8 cellular contexts compared by ENCODE assay signal in the genomic region with DNA sequence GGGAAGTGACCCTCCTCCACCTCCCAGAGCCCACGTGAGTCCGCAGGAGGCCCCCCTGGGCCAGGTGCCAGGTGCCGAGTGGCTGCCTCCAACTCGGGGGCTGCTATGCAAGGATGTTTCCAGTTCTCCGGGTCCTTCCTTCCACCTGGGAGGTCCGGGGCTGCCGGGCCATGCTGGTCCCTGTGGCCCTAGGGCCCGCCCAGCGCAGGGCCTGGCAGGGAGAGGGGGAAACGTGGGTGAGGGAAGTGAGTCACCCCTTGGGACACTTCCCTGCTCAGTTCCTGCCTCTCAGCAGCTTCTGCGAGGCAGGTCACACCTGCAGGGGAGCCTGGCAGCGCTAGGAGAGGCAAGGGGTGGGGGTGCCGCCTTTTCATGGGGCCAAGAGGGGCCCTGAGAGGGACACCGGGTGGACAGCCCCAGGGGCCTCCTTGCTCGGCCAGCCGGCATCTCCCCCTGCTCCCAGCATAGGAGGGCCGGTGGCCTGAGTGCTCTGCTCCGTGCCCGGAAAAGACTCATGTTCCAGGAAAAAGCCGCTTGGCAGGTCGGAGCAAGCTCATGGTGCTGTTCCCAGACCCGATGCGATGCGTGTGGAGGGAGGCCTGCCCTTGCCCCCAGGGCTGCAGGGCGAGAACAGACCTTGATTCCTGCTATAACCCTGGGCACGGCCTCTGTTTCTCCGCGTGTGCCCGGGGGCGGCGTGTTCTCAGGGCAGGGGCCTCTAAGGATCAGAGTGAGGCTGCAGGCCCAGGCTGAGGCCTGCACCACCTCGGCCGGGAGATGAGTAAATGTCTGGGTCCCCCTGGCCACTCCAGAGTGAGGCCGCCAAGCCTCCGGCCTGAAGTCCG. TPM values are rescaled to one million over a fixed set of nuclear protein-coding genes. Genes with fewer than 3 reads are reported as not detected.
DNase-seq lines count a peak whose midpoint lies in the region; ATAC-seq and TF ChIP-seq lines count a peak whose summit lies in the region.

No MANE protein-coding gene starts in this region.

- H3K9me3 ChIP-seq in WERI-Rb-1 (ENCODE audit: severe bottlenecking) (peaks cover 5% of the 10 kb centered on the region), right atrium auricular region (peaks cover 0 to 7% of the 10 kb centered on the region in 2 donors)

- H3K4me3 ChIP-seq in WERI-Rb-1 (ENCODE audit: low read depth, low read length) (no peak overlapping the region), right atrium auricular region (peak overlapping the region in 1 of 2 donors; percentile 17)

- no peaks in the 10 kb centered on the region for H3K36me3 ChIP-seq in WERI-Rb-1
- no peaks in the 10 kb centered on the region for H3K36me3 ChIP-seq in right atrium auricular region

- H3K9me3 Mint-ChIP-seq in activated CD8-positive, alpha-beta T cell treated with anti-CD3 and anti-CD28 coated beads for 36 hours = peaks cover 5% of the 10 kb centered on the region
- no peaks in the 10 kb centered on the region for H3K9me3 Mint-ChIP-seq in activated CD8-positive, alpha-beta T cell treated with anti-CD3 and anti-CD28 coated beads, Interleukin-2, amount 10 ng/mL, durations not matched to agents 7 days and 5 days (ENCODE audit: insufficient read depth)
- H3K9me3 Mint-ChIP-seq in stimulated activated naive B cell treated with anti-CD40 and anti-IgM and Interleukin-4, amounts not matched to agents 10 μg/mL and 1 μg/mL and 100 μg/mL, for 72 hours = peaks cover 0 to 2% of the 10 kb centered on the region in 2 donors

- TF ChIP-seq CTCF in activated CD8-positive, alpha-beta T cell treated with anti-CD3 and anti-CD28 coated beads for 36 hours (IDR thresholded peaks at IDR 0.05) = no peak
- TF ChIP-seq CTCF in WERI-Rb-1 (IDR thresholded peaks at IDR 0.05; ENCODE audit: low read depth, low read length) = no peak
- TF ChIP-seq CTCF in right atrium auricular region (IDR thresholded peaks at IDR 0.05) = no peak

- ATAC-seq in activated CD8-positive, alpha-beta T cell treated with anti-CD3 and anti-CD28 coated beads for 36 hours = peak; percentile 25
- ATAC-seq in activated CD8-positive, alpha-beta T cell treated with anti-CD3 and anti-CD28 coated beads, Interleukin-2, amount 10 ng/mL, durations not matched to agents 7 days and 5 days = no peak
- peak; percentile 47 to 58 for ATAC-seq in stimulated activated naive B cell treated with anti-CD40 and anti-IgM and Interleukin-4, amounts not matched to agents 10 μg/mL and 1 μg/mL and 100 μg/mL, for 72 hours (replicated peaks)

- H3K27me3 ChIP-seq in WERI-Rb-1 (ENCODE audit: insufficient read depth, low read depth, severe bottlenecking) (no peaks in the 10 kb centered on the region), right atrium auricular region (no peaks in the 10 kb centered on the region)

- CTCF ChIA-PET in activated CD8-positive, alpha-beta T cell treated with anti-CD3 and anti-CD28 coated beads for 36 hours (lab: Charles Lee) = interaction anchor here (0.8 to 5.5 kb wide), 52 partner anchors 7 to 535 kb away, joined by 3 to 110 read pairs (median 5); a partner anchor contains a TSS
- CTCF ChIA-PET in activated CD8-positive, alpha-beta T cell treated with anti-CD3 and anti-CD28 coated beads, Interleukin-2, amount 10 ng/mL, durations not matched to agents 7 days and 5 days (lab: Charles Lee) = interaction anchor here (0.7 to 4.9 kb wide), 39 partner anchors 10 to 424 kb away, joined by 3 to 129 read pairs (median 7); a partner anchor contains a TSS

- H3K27ac ChIP-seq in WERI-Rb-1 (peak overlapping the region; percentile 15), right atrium auricular region (peak overlapping the region; percentile 89 to 98)

- no peak overlapping the region for H3K27ac Mint-ChIP-seq in activated CD8-positive, alpha-beta T cell treated with anti-CD3 and anti-CD28 coated beads for 36 hours
- no peak overlapping the region for H3K27ac Mint-ChIP-seq in activated CD8-positive, alpha-beta T cell treated with anti-CD3 and anti-CD28 coated beads, Interleukin-2, amount 10 ng/mL, durations not matched to agents 7 days and 5 days
- no peak overlapping the region for H3K27ac Mint-ChIP-seq in stimulated activated naive B cell treated with anti-CD40 and anti-IgM and Interleukin-4, amounts not matched to agents 10 μg/mL and 1 μg/mL and 100 μg/mL, for 72 hours

- no peaks in the 10 kb centered on the region for H3K36me3 Mint-ChIP-seq in activated CD8-positive, alpha-beta T cell treated with anti-CD3 and anti-CD28 coated beads for 36 hours (ENCODE audit: low read depth)
- no peaks in the 10 kb centered on the region for H3K36me3 Mint-ChIP-seq in activated CD8-positive, alpha-beta T cell treated with anti-CD3 and anti-CD28 coated beads, Interleukin-2, amount 10 ng/mL, durations not matched to agents 7 days and 5 days (ENCODE audit: low read depth)
- peaks cover 3% of the 10 kb centered on the region in 2 donors for H3K36me3 Mint-ChIP-seq in stimulated activated naive B cell treated with anti-CD40 and anti-IgM and Interleukin-4, amounts not matched to agents 10 μg/mL and 1 μg/mL and 100 μg/mL, for 72 hours

- POLR2A ChIA-PET in activated CD8-positive, alpha-beta T cell treated with anti-CD3 and anti-CD28 coated beads for 36 hours (lab: Charles Lee) = interaction anchor here (0.5 to 1.3 kb wide), 12 partner anchors 11 to 259 kb away, joined by 3 to 6 read pairs (median 3); no protein-coding TSS in a partner anchor
- POLR2A ChIA-PET in activated CD8-positive, alpha-beta T cell treated with anti-CD3 and anti-CD28 coated beads, Interleukin-2, amount 10 ng/mL, durations not matched to agents 7 days and 5 days (lab: Charles Lee) = interaction anchor here (0.8 to 1.8 kb wide), 6 partner anchors 27 to 110 kb away, joined by 3 to 16 read pairs (median 4); no protein-coding TSS in a partner anchor

- DNase-seq in activated CD8-positive, alpha-beta T cell treated with anti-CD3 and anti-CD28 coated beads for 36 hours = peak; percentile 43
- DNase-seq in activated CD8-positive, alpha-beta T cell treated with anti-CD3 and anti-CD28 coated beads, Interleukin-2, amount 10 ng/mL, durations not matched to agents 7 days and 5 days = no peak
- DNase-seq in WERI-Rb-1 (no peak), right atrium auricular region (ENCODE audit: low spot score) (peak; percentile 83), amniotic stem cell (lab: John Stamatoyannopoulos, UW) (no peak), NCI-H1092 (lab: John Stamatoyannopoulos, UW) (no peak)
- DNase-seq in stimulated activated naive B cell treated with anti-CD40 and anti-IgM and Interleukin-4, amounts not matched to agents 10 μg/mL and 1 μg/mL and 100 μg/mL, for 72 hours = no peak
- DNase-seq in central memory CD4-positive, alpha-beta T cell = no peak

- intact Hi-C loops in activated CD8-positive, alpha-beta T cell treated with anti-CD3 and anti-CD28 coated beads for 36 hours (cut with micrococcal nuclease) = no loop called here

- peaks cover 0 to 54% of the 10 kb centered on the region in 2 donors for H3K4me1 ChIP-seq in right atrium auricular region

- H3K4me1 Mint-ChIP-seq in activated CD8-positive, alpha-beta T cell treated with anti-CD3 and anti-CD28 coated beads for 36 hours (ENCODE audit: low read depth) = peaks cover 28% of the 10 kb centered on the region
- H3K4me1 Mint-ChIP-seq in activated CD8-positive, alpha-beta T cell treated with anti-CD3 and anti-CD28 coated beads, Interleukin-2, amount 10 ng/mL, durations not matched to agents 7 days and 5 days (ENCODE audit: low read depth) = peaks cover 20% of the 10 kb centered on the region
- H3K4me1 Mint-ChIP-seq in stimulated activated naive B cell treated with anti-CD40 and anti-IgM and Interleukin-4, amounts not matched to agents 10 μg/mL and 1 μg/mL and 100 μg/mL, for 72 hours = peaks cover 14 to 28% of the 10 kb centered on the region in 2 donors

- H3K4me3 Mint-ChIP-seq in activated CD8-positive, alpha-beta T cell treated with anti-CD3 and anti-CD28 coated beads for 36 hours = no peak overlapping the region
- H3K4me3 Mint-ChIP-seq in activated CD8-positive, alpha-beta T cell treated with anti-CD3 and anti-CD28 coated beads, Interleukin-2, amount 10 ng/mL, durations not matched to agents 7 days and 5 days = no peak overlapping the region
- H3K4me3 Mint-ChIP-seq in stimulated activated naive B cell treated with anti-CD40 and anti-IgM and Interleukin-4, amounts not matched to agents 10 μg/mL and 1 μg/mL and 100 μg/mL, for 72 hours = peak overlapping the region in 1 of 2 donors; percentile 10

- H3K27me3 Mint-ChIP-seq in activated CD8-positive, alpha-beta T cell treated with anti-CD3 and anti-CD28 coated beads for 36 hours = no peaks in the 10 kb centered on the region
- H3K27me3 Mint-ChIP-seq in activated CD8-positive, alpha-beta T cell treated with anti-CD3 and anti-CD28 coated beads, Interleukin-2, amount 10 ng/mL, durations not matched to agents 7 days and 5 days (ENCODE audit: low read depth) = no peaks in the 10 kb centered on the region
- peaks cover 0 to 11% of the 10 kb centered on the region in 2 donors for H3K27me3 Mint-ChIP-seq in stimulated activated naive B cell treated with anti-CD40 and anti-IgM and Interleukin-4, amounts not matched to agents 10 μg/mL and 1 μg/mL and 100 μg/mL, for 72 hours

RNA-seq across cellular contexts. Expression of a gene that starts 30.3 kb away (rescaled TPM):
- not detected for total RNA-seq in activated CD8-positive, alpha-beta T cell treated with anti-CD3 and anti-CD28 coated beads for 36 hours
- not detected for total RNA-seq in activated CD8-positive, alpha-beta T cell treated with anti-CD3 and anti-CD28 coated beads, Interleukin-2, amount 10 ng/mL, durations not matched to agents 7 days and 5 days
- under 1 TPM in 1 of 2 donors, not detected in 1; 0.19 TPM for total RNA-seq in right atrium auricular region

Comparison
In these comparisons a context has a peak if more than half of its experiments do, and no peak if none do; other contexts are left out.
1. DNase-seq: peak in activated CD8-positive, alpha-beta T cell treated with anti-CD3 and anti-CD28 coated beads for 36 hours (single experiment) and right atrium auricular region (single experiment); none in activated CD8-positive, alpha-beta T cell treated with anti-CD3 and anti-CD28 coated beads, Interleukin-2, amount 10 ng/mL, durations not matched to agents 7 days and 5 days (single experiment), WERI-Rb-1 (single experiment), stimulated activated naive B cell treated with anti-CD40 and anti-IgM and Interleukin-4, amounts not matched to agents 10 μg/mL and 1 μg/mL and 100 μg/mL, for 72 hours (single experiment), amniotic stem cell (single experiment), central memory CD4-positive, alpha-beta T cell (single experiment) and NCI-H1092 (single experiment).